Comparison of ENCODE assay signal across 24 cellular contexts in genomic region chr15:69790632-69791031, GRCh38.
"Had no signal": no experiment of that assay in that cellular context is flagged by ENCODE, and none has a peak within 500 bp of the region (broad histone marks: within the 10 kb centered on the region; RNA-seq: fewer than 3 reads in every experiment).

No MANE protein-coding gene starts in this region.

- H3K4me3 Mint-ChIP-seq: endodermal cell; memory B cell; natural killer cell treated with Interleukin-12 subunit alpha and Interleukin-12 subunit beta and Interleukin-15 and Interleukin-18, amount 100 ng/mL, for 72 hours; neural crest cell; stimulated activated effector memory CD8-positive, alpha-beta T cell treated with anti-CD3 and anti-CD28 coated beads, Interleukin-12 subunit alpha, Interleukin-12 subunit beta, amount 100 ng/mL, for 72 hours had no signal

- H3K9me3 ChIP-seq: prostate gland, right lobe of liver, thyroid gland had no signal

- H3K36me3 Mint-ChIP-seq: memory B cell; stimulated activated effector memory CD8-positive, alpha-beta T cell treated with anti-CD3 and anti-CD28 coated beads, Interleukin-12 subunit alpha, Interleukin-12 subunit beta, amount 100 ng/mL, for 72 hours had no signal

- ATAC-seq: esophagus mucosa; heart right ventricle; natural killer cell treated with Interleukin-12 subunit alpha and Interleukin-12 subunit beta and Interleukin-15 and Interleukin-18, amount 100 ng/mL, for 72 hours; right lobe of liver; stimulated activated effector memory CD8-positive, alpha-beta T cell treated with anti-CD3 and anti-CD28 coated beads, Interleukin-12 subunit alpha, Interleukin-12 subunit beta, amount 100 ng/mL, for 72 hours had no signal

- H3K4me1 Mint-ChIP-seq: memory B cell; stimulated activated effector memory CD8-positive, alpha-beta T cell treated with anti-CD3 and anti-CD28 coated beads, Interleukin-12 subunit alpha, Interleukin-12 subunit beta, amount 100 ng/mL, for 72 hours had no signal

- H3K27ac ChIP-seq: dorsolateral prefrontal cortex, epithelial cell of prostate, heart right ventricle, prostate gland, right lobe of liver, stomach, thyroid gland had no signal

- H3K4me1 ChIP-seq: prostate gland, right lobe of liver had no signal

- H3K27ac Mint-ChIP-seq: endodermal cell; memory B cell; stimulated activated effector memory CD8-positive, alpha-beta T cell treated with anti-CD3 and anti-CD28 coated beads, Interleukin-12 subunit alpha, Interleukin-12 subunit beta, amount 100 ng/mL, for 72 hours had no signal

- DNase-seq: dorsolateral prefrontal cortex; effector CD8-positive, alpha-beta T cell; foreskin fibroblast; glutamatergic neuron; heart right ventricle; hippocampal formation; kidney glomerular epithelial cell; naive B cell; right lobe of liver; stimulated activated CD4-positive, alpha-beta T cell treated with anti-CD3 and anti-CD28 coated beads, Interleukin-2, amount 100 ng/mL, for 24 hours; stimulated activated CD4-positive, alpha-beta T cell treated with anti-CD3 and anti-CD28 coated beads, Interleukin-4, amount 100 ng/mL, for 24 hours; stimulated activated naive CD4-positive, alpha-beta T cell treated with Interleukin-2 at 50 U/mL for 16 hours; stomach; thyroid gland had no signal

- H3K4me3 ChIP-seq: dorsolateral prefrontal cortex, heart right ventricle, lung, prostate gland, right lobe of liver, smooth muscle cell, stomach, thyroid gland had no signal

- H3K4me2 ChIP-seq: smooth muscle cell had no signal

- H3K36me3 ChIP-seq: heart right ventricle, prostate gland, right lobe of liver, stomach, thyroid gland had no signal

- H3K27me3 ChIP-seq: right lobe of liver, stomach, thyroid gland had no signal
